11 cellular contexts compared by ENCODE assay signal in genomic region chr11:72353861-72354260, GRCh38.
DNase-seq lines count a peak whose midpoint lies in the region; ATAC-seq, FAIRE-seq and TF ChIP-seq lines count a peak whose summit lies in the region.
"Had no signal": no experiment of that assay in that cellular context is flagged by ENCODE, and none has a peak within 500 bp of the region (broad histone marks: within the 10 kb centered on the region; RNA-seq: fewer than 3 reads in every experiment).

No MANE protein-coding gene starts in this region.

- no peak overlapping the region for H3K4me3 Mint-ChIP-seq in osteocyte (ENCODE audit: unreplicated experiment)

- no peaks in the 10 kb centered on the region for H3K4me1 Mint-ChIP-seq in osteocyte (ENCODE audit: unreplicated experiment)

- ATAC-seq in K562 (no peak), HG03108 (IDR thresholded peaks at IDR 0.05; ENCODE audit: unreplicated experiment) (no peak), HG02840 (IDR thresholded peaks at IDR 0.05; ENCODE audit: low FRiP score, unreplicated experiment) (no peak), GM19397 (IDR thresholded peaks at IDR 0.05; ENCODE audit: unreplicated experiment) (no peak)

- no TSS peak for BruUV-seq in K562 (replicated peaks; lab: Mats Ljungman, UMichigan)

- no peaks in the 10 kb centered on the region for H3K9me1 ChIP-seq in K562 (ENCODE audit: control insufficient read depth, insufficient read depth, low read length)

- no peak overlapping the region for H3K9ac ChIP-seq in K562 (ENCODE audit: insufficient read depth in 1 of 2, low read depth in 2 of 2, low read length in 2 of 2)

- intact Hi-C loops in K562 (cut with micrococcal nuclease), result loop anchor here (1.0 to 5.0 kb wide), 2 partner anchors 60 to 78 kb away; partner anchors contain the start of gene CLPB

- DNase-seq in DMS153 (lab: John Stamatoyannopoulos, UW) (peak; percentile 15), DMS153 treated with DMSO at 0.1 percent for 48 hours (lab: John Stamatoyannopoulos, UW; ENCODE audit: unreplicated experiment) (no peak), LNCaP clone FGC (ENCODE audit: low read depth) (no peak), K562 (ENCODE audit: extremely low read depth in 1 of 4, low spot score in 3 of 4) (no peak), osteocyte (ENCODE audit: extremely low spot score, unreplicated experiment) (no peak)
- DNase-seq: NCI-H2029 treated with DMSO at 0.1 percent for 48 hours, sigmoid colon had no signal

- peaks cover 0 to 11% of the 10 kb centered on the region in 2 experiments; a peak in 4 of 5 replicates for H3K4me1 ChIP-seq in K562 (replicated peaks in 1 of 2; ENCODE audit: control insufficient read depth in 2 of 2, insufficient read depth in 2 of 2, low read length in 2 of 2)

- CTCF ChIA-PET in K562 (lab: Yijun Ruan, JAX; ENCODE audit: low intra/inter-chr PET ratio), result interaction anchor here (1.1 to 1.3 kb wide), 2 partner anchors 60 to 80 kb away, joined by 4 to 6 read pairs; partner anchors contain the start of gene CLPB

- H3K27ac Mint-ChIP-seq in osteocyte (ENCODE audit: unreplicated experiment), result no peak overlapping the region

- no peaks in the 10 kb centered on the region for H3K27me3 Mint-ChIP-seq in osteocyte (ENCODE audit: unreplicated experiment)

- H3K4me2 ChIP-seq in K562 (ENCODE audit: insufficient read depth, low read length), result no peak overlapping the region

- no peak for TF ChIP-seq EP300 in K562 (IDR thresholded peaks at IDR 0.05; ENCODE audit: low read length)

- no peaks in the 10 kb centered on the region for H3K9me3 ChIP-seq in K562 (replicated peaks; ENCODE audit: control insufficient read depth, insufficient read depth, low read depth, low read length)
- H3K9me3 ChIP-seq: sigmoid colon had no signal

- H3K36me3 ChIP-seq in K562 (ENCODE audit: control insufficient read depth, insufficient read depth, low read length), result peaks cover 20% of the 10 kb centered on the region; the same call in 2 of the 3 replicates

- H3K9me3 Mint-ChIP-seq in osteocyte (ENCODE audit: unreplicated experiment), result no peaks in the 10 kb centered on the region

- H3K36me3 Mint-ChIP-seq in osteocyte (ENCODE audit: unreplicated experiment), result peaks cover 5% of the 10 kb centered on the region

- POLR2A ChIA-PET in K562 (lab: Yijun Ruan, JAX), result interaction anchor here (1.7 kb wide), 1 partner anchor 27 kb away, joined by 4 read pairs; no protein-coding TSS in a partner anchor

- H3K27me3 ChIP-seq in K562 (ENCODE audit: control insufficient read depth in 2 of 2, insufficient read depth in 2 of 2, low read length in 2 of 2), result no peaks in the 10 kb centered on the region
- H3K27me3 ChIP-seq: sigmoid colon had no signal

- H3K4me3 ChIP-seq in LNCaP clone FGC (ENCODE audit: low read depth, low read length) (no peak overlapping the region), K562 (no peak overlapping the region)
- H3K4me3 ChIP-seq: sigmoid colon had no signal

- H3K27ac ChIP-seq in K562 (ENCODE audit: extremely low read depth, low read depth, low read length), result no peak overlapping the region
- H3K27ac ChIP-seq: sigmoid colon had no signal

- no peaks in the 10 kb centered on the region for H3K79me2 ChIP-seq in K562 (ENCODE audit: control insufficient read depth, insufficient read depth, low read length)

- TF ChIP-seq POLR2A in K562 (conservative IDR thresholded peaks at IDR 0.05), result no peak

- H2AFZ ChIP-seq in K562 (ENCODE audit: low read depth, low read length), result no peak overlapping the region

- in situ Hi-C loops in K562 (cut with MboI), result no loop called here

- FAIRE-seq in K562 (lab: Jason Lieb, UNC), result no peak
- FAIRE-seq: A204.1 had no signal

- TF ChIP-seq CTCF in LNCaP clone FGC (IDR thresholded peaks at IDR 0.05; ENCODE audit: control insufficient read depth, extremely low read depth, insufficient read depth), result peak; percentile 16; the same call in 1 of the 2 replicates
- TF ChIP-seq CTCF in K562 (IDR thresholded peaks at IDR 0.05 in 2 of 3, conservative IDR thresholded peaks at IDR 0.05 in 1 of 3; ENCODE audit: insufficient read depth in 2 of 3, low read depth in 1 of 3, low read length in 3 of 3), result peak in 2 of 3 experiments; percentile 17 to 59; a peak in 3 of 6 replicates
- peak; percentile 30 for TF ChIP-seq CTCF in osteocyte (IDR thresholded peaks at IDR 0.05)

- H4K20me1 ChIP-seq in K562 (replicated peaks; ENCODE audit: control insufficient read depth, insufficient read depth, low read length), result no peaks in the 10 kb centered on the region

- peak in 1 of 2 experiments; percentile 60; a peak in 3 of 4 replicates for TF ChIP-seq RAD21 in K562 (CRISPR knock-in tag; conservative IDR thresholded peaks at IDR 0.05 in 1 of 2, IDR thresholded peaks at IDR 0.05 in 1 of 2)

- WGBS in K562 (ENCODE audit: insufficient coverage, low coverage, missing lambda C conversion rate), result 37% methylated on average over 2 of the region's 2 CpGs

TF ChIP-seq in K562, 482 proteins besides CTCF, POLR2A, EP300 and RAD21:
- TF ChIP-seq PPARD (CRISPR knock-in tag; IDR thresholded peaks at IDR 0.05) (no peak), MXD1 (CRISPR knock-in tag; IDR thresholded peaks at IDR 0.05; ENCODE audit: borderline replicate concordance, poor library complexity, severe bottlenecking) (no peak), HNRNPUL1 (IDR thresholded peaks at IDR 0.05; ENCODE audit: low read length) (no peak), RFX5 (IDR thresholded peaks at IDR 0.05; ENCODE audit: low read depth, low read length) (no peak), NFXL1 (CRISPR knock-in tag; IDR thresholded peaks at IDR 0.05) (no peak), PHF20 (IDR thresholded peaks at IDR 0.05; ENCODE audit: partially characterized antibody) (no peak), SAFB2 (IDR thresholded peaks at IDR 0.05; ENCODE audit: borderline replicate concordance, low read depth, low read length, severe bottlenecking) (no peak), ATF3 (IDR thresholded peaks at IDR 0.05) (no peak), ATF3 (CRISPR knock-in tag; conservative IDR thresholded peaks at IDR 0.05) (no peak), GTF2E2 (tag; IDR thresholded peaks at IDR 0.05) (no peak), MTF1 (CRISPR knock-in tag; IDR thresholded peaks at IDR 0.05; ENCODE audit: borderline replicate concordance) (no peak), ZBTB33 (CRISPR knock-in tag; IDR thresholded peaks at IDR 0.05) (no peak), YBX1 (IDR thresholded peaks at IDR 0.05) (no peak)
